18 cellular contexts compared by ENCODE assay signal in genomic region chr10:110048781-110049180, GRCh38. TPM values are rescaled to one million over a fixed set of nuclear protein-coding genes. Genes with fewer than 3 reads are reported as not detected.
DNase-seq lines count a peak whose midpoint lies in the region; ATAC-seq and TF ChIP-seq lines count a peak whose summit lies in the region.
"Had no signal": no experiment of that assay in that cellular context is flagged by ENCODE, and none has a peak within 500 bp of the region (broad histone marks: within the 10 kb centered on the region; RNA-seq: fewer than 3 reads in every experiment).

No MANE protein-coding gene starts in this region.

- H3K9me3 Mint-ChIP-seq in CD4-positive, alpha-beta T cell: peaks cover 7% of the 10 kb centered on the region
- H3K9me3 Mint-ChIP-seq in activated T-helper 17 cell treated with anti-CD3 and anti-CD28 coated beads, Interleukin-2, amount 50 U/mL, for 72 hours: peaks cover 7% of the 10 kb centered on the region
- peaks cover 0 to 30% (median 13%) of the 10 kb centered on the region in 11 donors for H3K9me3 Mint-ChIP-seq in naive thymus-derived CD4-positive, alpha-beta T cell
- H3K9me3 Mint-ChIP-seq in activated T-cell treated with anti-CD3 and anti-CD28 coated beads, Interleukin-2, amount 50 U/mL, for 24 hours: peaks cover 19% of the 10 kb centered on the region

- H3K4me3 Mint-ChIP-seq in CD4-positive, alpha-beta T cell: no peak overlapping the region
- H3K4me3 Mint-ChIP-seq in activated T-helper 17 cell treated with anti-CD3 and anti-CD28 coated beads, Interleukin-2, amount 50 U/mL, for 72 hours: peak overlapping the region; percentile 52
- H3K4me3 Mint-ChIP-seq in naive thymus-derived CD4-positive, alpha-beta T cell: peak overlapping the region in 1 of 10 donors; percentile 6
- no peak overlapping the region for H3K4me3 Mint-ChIP-seq in activated T-cell treated with anti-CD3 and anti-CD28 coated beads, Interleukin-2, amount 50 U/mL, for 24 hours
- H3K4me3 Mint-ChIP-seq: B cell, CD14-positive monocyte had no signal

- H3K27me3 ChIP-seq in CD4-positive, alpha-beta T cell (ENCODE audit: control insufficient read depth, insufficient read depth, low read length): no peaks in the 10 kb centered on the region
- no peaks in the 10 kb centered on the region for H3K27me3 ChIP-seq in naive thymus-derived CD4-positive, alpha-beta T cell (ENCODE audit: control insufficient read depth in 2 of 2, insufficient read depth in 2 of 2, low read length in 2 of 2)
- H3K27me3 ChIP-seq: BLaER1 treated with 17β-estradiol and CSF1 and Interleukin-3, amounts not matched to agents 10 nM and 100 nM had no signal

- H3K27ac Mint-ChIP-seq in CD4-positive, alpha-beta T cell: peak overlapping the region; percentile 47
- peak overlapping the region; percentile 73 for H3K27ac Mint-ChIP-seq in activated T-helper 17 cell treated with anti-CD3 and anti-CD28 coated beads, Interleukin-2, amount 50 U/mL, for 72 hours
- peak overlapping the region in 6 of 9 donors; percentile 32 to 83 (median 64) for H3K27ac Mint-ChIP-seq in naive thymus-derived CD4-positive, alpha-beta T cell
- H3K27ac Mint-ChIP-seq in activated T-cell treated with anti-CD3 and anti-CD28 coated beads, Interleukin-2, amount 50 U/mL, for 24 hours: no peak overlapping the region
- H3K27ac Mint-ChIP-seq: B cell had no signal

- TF ChIP-seq CTCF in CD4-positive, alpha-beta T cell (IDR thresholded peaks at IDR 0.05): no peak

- H3K4me1 ChIP-seq in naive thymus-derived CD4-positive, alpha-beta T cell (ENCODE audit: control insufficient read depth in 2 of 2, insufficient read depth in 2 of 2, low read length in 2 of 2): peaks cover 6 to 20% of the 10 kb centered on the region in 2 donors

- peaks cover 0 to 11% (median 0%) of the 10 kb centered on the region in 3 experiments for H3K36me3 ChIP-seq in naive thymus-derived CD4-positive, alpha-beta T cell (ENCODE audit: control insufficient read depth in 2 of 3, insufficient read depth in 3 of 3, low read length in 3 of 3)

- H3K4me1 Mint-ChIP-seq in CD4-positive, alpha-beta T cell (ENCODE audit: low read depth): peaks cover 72% of the 10 kb centered on the region
- peaks cover 57% of the 10 kb centered on the region for H3K4me1 Mint-ChIP-seq in activated T-helper 17 cell treated with anti-CD3 and anti-CD28 coated beads, Interleukin-2, amount 50 U/mL, for 72 hours
- peaks cover 35 to 73% (median 66%) of the 10 kb centered on the region in 7 donors for H3K4me1 Mint-ChIP-seq in naive thymus-derived CD4-positive, alpha-beta T cell
- peaks cover 80% of the 10 kb centered on the region for H3K4me1 Mint-ChIP-seq in activated T-cell treated with anti-CD3 and anti-CD28 coated beads, Interleukin-2, amount 50 U/mL, for 24 hours (ENCODE audit: low read depth)

- peaks cover 10% of the 10 kb centered on the region for H3K9me3 ChIP-seq in CD4-positive, alpha-beta T cell (ENCODE audit: control insufficient read depth, low read length)
- peaks cover 0 to 10% (median 0%) of the 10 kb centered on the region in 3 experiments for H3K9me3 ChIP-seq in naive thymus-derived CD4-positive, alpha-beta T cell (ENCODE audit: control insufficient read depth in 2 of 3, low read length in 3 of 3)

- no peaks in the 10 kb centered on the region for H3K27me3 Mint-ChIP-seq in CD4-positive, alpha-beta T cell
- no peaks in the 10 kb centered on the region for H3K27me3 Mint-ChIP-seq in activated T-helper 17 cell treated with anti-CD3 and anti-CD28 coated beads, Interleukin-2, amount 50 U/mL, for 72 hours
- H3K27me3 Mint-ChIP-seq in naive thymus-derived CD4-positive, alpha-beta T cell: no peaks in the 10 kb centered on the region
- no peaks in the 10 kb centered on the region for H3K27me3 Mint-ChIP-seq in activated T-cell treated with anti-CD3 and anti-CD28 coated beads, Interleukin-2, amount 50 U/mL, for 24 hours
- H3K27me3 Mint-ChIP-seq: B cell; CD4-positive, alpha-beta memory T cell had no signal

- H3K4me3 ChIP-seq in naive thymus-derived CD4-positive, alpha-beta T cell (ENCODE audit: low read length): no peak overlapping the region
- H3K4me3 ChIP-seq: GM23248 had no signal

- CTCF ChIA-PET in CD4-positive, alpha-beta T cell (lab: Charles Lee): no interaction called here
- CTCF ChIA-PET in naive thymus-derived CD4-positive, alpha-beta T cell (lab: Charles Lee): no interaction called here

- H3K36me3 Mint-ChIP-seq in CD4-positive, alpha-beta T cell (ENCODE audit: low read depth): peaks cover 59% of the 10 kb centered on the region
- H3K36me3 Mint-ChIP-seq in activated T-helper 17 cell treated with anti-CD3 and anti-CD28 coated beads, Interleukin-2, amount 50 U/mL, for 72 hours (ENCODE audit: low read depth): peaks cover 25% of the 10 kb centered on the region
- peaks cover 12 to 51% (median 42%) of the 10 kb centered on the region in 5 donors for H3K36me3 Mint-ChIP-seq in naive thymus-derived CD4-positive, alpha-beta T cell
- H3K36me3 Mint-ChIP-seq in activated T-cell treated with anti-CD3 and anti-CD28 coated beads, Interleukin-2, amount 50 U/mL, for 24 hours (ENCODE audit: low read depth): peaks cover 47% of the 10 kb centered on the region

- intact Hi-C loops in CD4-positive, alpha-beta T cell (cut with DNase I, micrococcal nuclease): no loop called here
- intact Hi-C loops in naive thymus-derived CD4-positive, alpha-beta T cell (cut with micrococcal nuclease): no loop called here

- no peak overlapping the region for H3K27ac ChIP-seq in CD4-positive, alpha-beta T cell (ENCODE audit: low read depth, low read length)
- no peak overlapping the region for H3K27ac ChIP-seq in naive thymus-derived CD4-positive, alpha-beta T cell (ENCODE audit: low read depth, low read length)
- H3K27ac ChIP-seq: BLaER1 treated with 17β-estradiol and CSF1 and Interleukin-3, amounts not matched to agents 10 nM and 100 nM; GM23248 had no signal

- POLR2A ChIA-PET in CD4-positive, alpha-beta T cell (lab: Charles Lee): interaction anchor here (0.6 kb wide), 1 partner anchor 36 kb away, joined by 3 read pairs; no protein-coding TSS in a partner anchor
- POLR2A ChIA-PET in naive thymus-derived CD4-positive, alpha-beta T cell (lab: Charles Lee): interaction anchor here (0.6 to 1.2 kb wide), 2 partner anchors 22 to 31 kb away, joined by 3 read pairs; no protein-coding TSS in a partner anchor

- no peak for DNase-seq in CD4-positive, alpha-beta T cell
- no peak for DNase-seq in naive thymus-derived CD4-positive, alpha-beta T cell
- no peak for DNase-seq in activated T-cell treated with anti-CD3 and anti-CD28 coated beads, Interleukin-2, amount 50 U/mL, for 24 hours
- no peak for DNase-seq in NCI-H2171 (lab: John Stamatoyannopoulos, UW)
- DNase-seq: Calu3; CD4-positive, alpha-beta memory T cell; COR-L47; DMS53; DMS79 treated with DMSO at 0.1 percent for 48 hours; GF-D8; GM23248; H7; HCEC 1CT had no signal

- ATAC-seq in CD4-positive, alpha-beta T cell (ENCODE audit: poor library complexity): no peak
- ATAC-seq in activated T-helper 17 cell treated with anti-CD3 and anti-CD28 coated beads, Interleukin-2, amount 50 U/mL, for 72 hours (replicated peaks): no peak
- no peak for ATAC-seq in naive thymus-derived CD4-positive, alpha-beta T cell
- no peak for ATAC-seq in HG03025 (IDR thresholded peaks at IDR 0.05; ENCODE audit: low FRiP score, unreplicated experiment)

RNA-seq across cellular contexts. Expression of gene ADD3, which starts 41.0 kb away (rescaled TPM):
- total RNA-seq in CD4-positive, alpha-beta T cell: 100 to 1,000 TPM; 273 to 302 TPM
- 100 to 1,000 TPM; 115 to 119 TPM for total RNA-seq in activated T-helper 17 cell treated with anti-CD3 and anti-CD28 coated beads, Interleukin-2, amount 50 U/mL, for 72 hours
- total RNA-seq in naive thymus-derived CD4-positive, alpha-beta T cell: 100 to 1,000 TPM; 281 to 463 (median 342) TPM
- 100 to 1,000 TPM; 502 to 535 TPM for polyA plus RNA-seq in naive thymus-derived CD4-positive, alpha-beta T cell
